Comparison of ENCODE assay signal across 9 cellular contexts in genomic region chr10:103765981-103766380, GRCh38.
DNase-seq lines count a peak whose midpoint lies in the region; ATAC-seq and TF ChIP-seq lines count a peak whose summit lies in the region.
"Had no signal": no experiment of that assay in that cellular context is flagged by ENCODE, and none has a peak within 500 bp of the region (broad histone marks: within the 10 kb centered on the region; RNA-seq: fewer than 3 reads in every experiment).

No MANE protein-coding gene starts in this region.

- peaks cover 4% of the 10 kb centered on the region for H3K36me3 Mint-ChIP-seq in CD4-positive, CD25-positive, alpha-beta regulatory T cell
- H3K36me3 Mint-ChIP-seq in activated naive CD4-positive, alpha-beta T cell treated with anti-CD3 and anti-CD28 coated beads for 36 hours (ENCODE audit: low read depth): no peaks in the 10 kb centered on the region

- no peaks in the 10 kb centered on the region for H3K27me3 ChIP-seq in CD4-positive, CD25-positive, alpha-beta regulatory T cell (ENCODE audit: control insufficient read depth, insufficient read depth, low read length)
- no peaks in the 10 kb centered on the region for H3K27me3 ChIP-seq in spleen (replicated peaks in 1 of 7)

- H3K27ac ChIP-seq in CD4-positive, CD25-positive, alpha-beta regulatory T cell (ENCODE audit: insufficient read depth, low read length, poor library complexity, severe bottlenecking): peak overlapping the region; percentile 65
- peak overlapping the region in 2 of 8 donors; percentile 2 to 34 for H3K27ac ChIP-seq in spleen
- H3K27ac ChIP-seq: VCaP had no signal

- ATAC-seq in CD4-positive, CD25-positive, alpha-beta regulatory T cell (ENCODE audit: low read depth in 2 of 2): peak; percentile 77 to 85
- no peak for ATAC-seq in HG03135 (IDR thresholded peaks at IDR 0.05; ENCODE audit: unreplicated experiment)
- ATAC-seq in HG02981 (IDR thresholded peaks at IDR 0.05; ENCODE audit: unreplicated experiment): no peak
- ATAC-seq in HG03565 (IDR thresholded peaks at IDR 0.05; ENCODE audit: unreplicated experiment): no peak

- H3K4me1 ChIP-seq in CD4-positive, CD25-positive, alpha-beta regulatory T cell (ENCODE audit: control insufficient read depth, insufficient read depth, low read length, poor library complexity, severe bottlenecking): peaks cover 73% of the 10 kb centered on the region
- H3K4me1 ChIP-seq in spleen: peaks cover 17 to 82% (median 50%) of the 10 kb centered on the region in 6 donors

- peak overlapping the region; percentile 68 to 86 (median 72) for H3K4me3 Mint-ChIP-seq in CD4-positive, CD25-positive, alpha-beta regulatory T cell
- no peak overlapping the region for H3K4me3 Mint-ChIP-seq in activated naive CD4-positive, alpha-beta T cell treated with anti-CD3 and anti-CD28 coated beads for 36 hours

- peaks cover 32 to 92% (median 71%) of the 10 kb centered on the region in 4 donors for H3K4me1 Mint-ChIP-seq in CD4-positive, CD25-positive, alpha-beta regulatory T cell
- H3K4me1 Mint-ChIP-seq in activated naive CD4-positive, alpha-beta T cell treated with anti-CD3 and anti-CD28 coated beads for 36 hours (ENCODE audit: low read depth): peaks cover 57% of the 10 kb centered on the region

- CTCF ChIA-PET in activated naive CD4-positive, alpha-beta T cell treated with anti-CD3 and anti-CD28 coated beads for 36 hours (lab: Charles Lee): interaction anchor here (0.6 to 5.6 kb wide), 5 partner anchors 13 to 91 kb away, joined by 3 to 54 read pairs (median 7); no protein-coding TSS in a partner anchor

- no peaks in the 10 kb centered on the region for H3K9me3 Mint-ChIP-seq in CD4-positive, CD25-positive, alpha-beta regulatory T cell
- no peaks in the 10 kb centered on the region for H3K9me3 Mint-ChIP-seq in activated naive CD4-positive, alpha-beta T cell treated with anti-CD3 and anti-CD28 coated beads for 36 hours

- no peaks in the 10 kb centered on the region for H3K36me3 ChIP-seq in CD4-positive, CD25-positive, alpha-beta regulatory T cell (ENCODE audit: control insufficient read depth, insufficient read depth, low read length)
- peaks cover 0 to 3% (median 0%) of the 10 kb centered on the region in 6 donors for H3K36me3 ChIP-seq in spleen

- H3K9me3 ChIP-seq in CD4-positive, CD25-positive, alpha-beta regulatory T cell (ENCODE audit: control insufficient read depth in 2 of 2, low read length in 2 of 2): no peaks in the 10 kb centered on the region
- no peaks in the 10 kb centered on the region for H3K9me3 ChIP-seq in spleen

- H3K27ac Mint-ChIP-seq in CD4-positive, CD25-positive, alpha-beta regulatory T cell: peak overlapping the region; percentile 54 to 94 (median 94)
- peak overlapping the region; percentile 56 for H3K27ac Mint-ChIP-seq in activated naive CD4-positive, alpha-beta T cell treated with anti-CD3 and anti-CD28 coated beads for 36 hours

- H3K4me3 ChIP-seq in CD4-positive, CD25-positive, alpha-beta regulatory T cell (ENCODE audit: low read depth, low read length): peak overlapping the region; percentile 62
- H3K4me3 ChIP-seq in spleen: no peak overlapping the region

- peak; percentile 64 to 92 (median 83) for DNase-seq in CD4-positive, CD25-positive, alpha-beta regulatory T cell
- DNase-seq in T-helper 1 cell (peak; percentile 55 to 86 (median 68)), spleen (peak; percentile 92), amniotic stem cell (lab: John Stamatoyannopoulos, UW) (no peak)
- DNase-seq in activated naive CD4-positive, alpha-beta T cell treated with anti-CD3 and anti-CD28 coated beads for 36 hours: peak; percentile 87

- intact Hi-C loops in activated naive CD4-positive, alpha-beta T cell treated with anti-CD3 and anti-CD28 coated beads for 36 hours (cut with micrococcal nuclease): no loop called here
- intact Hi-C loops in spleen (cut with DNase I; ENCODE audit: low total_unique reads): no loop called here

- TF ChIP-seq POLR2A in spleen (IDR thresholded peaks at IDR 0.05): no peak

- TF ChIP-seq CTCF in spleen (IDR thresholded peaks at IDR 0.05 in 8 of 11, conservative IDR thresholded peaks at IDR 0.05 in 3 of 11): no peak

- WGBS in spleen, 5 donors: 45 to 57% (median 50%) methylated on average over 8 of the region's 8 CpGs

- H3K27me3 Mint-ChIP-seq in CD4-positive, CD25-positive, alpha-beta regulatory T cell: no peaks in the 10 kb centered on the region
- H3K27me3 Mint-ChIP-seq in activated naive CD4-positive, alpha-beta T cell treated with anti-CD3 and anti-CD28 coated beads for 36 hours (ENCODE audit: low read depth): no peaks in the 10 kb centered on the region

Comparison
In these comparisons a context has a peak if more than half of its experiments do, and no peak if none do; other contexts are left out.
1. ATAC-seq: peak in CD4-positive, CD25-positive, alpha-beta regulatory T cell (2 of 2); none in HG03135 (single experiment), HG02981 (single experiment) and HG03565 (single experiment).